In the genomic region with DNA sequence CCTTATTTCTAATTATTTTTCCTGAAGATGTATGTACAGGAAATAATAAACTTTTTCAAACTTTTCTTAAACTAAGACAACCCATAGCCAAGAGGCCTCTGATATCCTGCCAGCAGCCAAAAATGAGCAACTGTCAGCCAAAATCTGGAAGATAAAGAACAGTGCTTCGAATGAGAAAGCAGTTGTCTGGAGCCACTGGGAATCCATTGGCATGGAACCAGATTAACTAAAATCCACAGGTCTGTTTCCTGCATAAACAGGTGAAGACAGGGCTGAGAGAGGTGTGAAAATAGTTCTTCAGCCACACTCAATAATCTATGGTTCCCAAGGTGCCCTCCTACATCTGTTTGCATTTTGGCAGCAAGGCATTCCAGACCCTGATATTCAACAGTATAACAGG, we compare ENCODE assay signal across 13 cellular contexts.
"Had no signal": no experiment of that assay in that cellular context is flagged by ENCODE, and none has a peak within 500 bp of the region (broad histone marks: within the 10 kb centered on the region; RNA-seq: fewer than 3 reads in every experiment).

No MANE protein-coding gene starts in this region.

- H3K27me3 ChIP-seq: right lobe of liver, spleen, testis, upper lobe of left lung had no signal

- DNase-seq: activated CD4-positive, alpha-beta T cell treated with anti-CD3 and anti-CD28 coated beads, Interleukin-2, amount 50 U/mL, for 1 hour; activated CD8-positive, alpha-beta memory T cell treated with anti-CD3 and anti-CD28 coated beads for 24 hours; activated naive CD4-positive, alpha-beta T cell; activated naive CD8-positive, alpha-beta T cell treated with anti-CD3 and anti-CD28 coated beads, Interleukin-2, amount 10 ng/mL, durations not matched to agents 7 days and 5 days; erythroblast; left ventricle myocardium inferior; right lobe of liver; spleen; T-cell; T-helper 9 cell; testis; upper lobe of left lung had no signal

- H3K4me3 ChIP-seq: left ventricle myocardium inferior, right lobe of liver, spleen, testis, upper lobe of left lung had no signal

- ATAC-seq: activated CD4-positive, CD25-positive, alpha-beta regulatory T cell treated with anti-CD3 and anti-CD28 coated beads, Interleukin-2, amount 50 U/mL, for 24 hours; right lobe of liver; T-cell had no signal

- H3K4me1 ChIP-seq: left ventricle myocardium inferior, right lobe of liver, spleen, testis, upper lobe of left lung had no signal

- H3K27ac ChIP-seq: left ventricle myocardium inferior, right lobe of liver, spleen, testis, upper lobe of left lung had no signal

- H3K9me3 ChIP-seq: left ventricle myocardium inferior, right lobe of liver, testis had no signal

- H3K36me3 ChIP-seq: left ventricle myocardium inferior, right lobe of liver, spleen, upper lobe of left lung had no signal
